8 cellular contexts compared by ENCODE assay signal in the genomic region with DNA sequence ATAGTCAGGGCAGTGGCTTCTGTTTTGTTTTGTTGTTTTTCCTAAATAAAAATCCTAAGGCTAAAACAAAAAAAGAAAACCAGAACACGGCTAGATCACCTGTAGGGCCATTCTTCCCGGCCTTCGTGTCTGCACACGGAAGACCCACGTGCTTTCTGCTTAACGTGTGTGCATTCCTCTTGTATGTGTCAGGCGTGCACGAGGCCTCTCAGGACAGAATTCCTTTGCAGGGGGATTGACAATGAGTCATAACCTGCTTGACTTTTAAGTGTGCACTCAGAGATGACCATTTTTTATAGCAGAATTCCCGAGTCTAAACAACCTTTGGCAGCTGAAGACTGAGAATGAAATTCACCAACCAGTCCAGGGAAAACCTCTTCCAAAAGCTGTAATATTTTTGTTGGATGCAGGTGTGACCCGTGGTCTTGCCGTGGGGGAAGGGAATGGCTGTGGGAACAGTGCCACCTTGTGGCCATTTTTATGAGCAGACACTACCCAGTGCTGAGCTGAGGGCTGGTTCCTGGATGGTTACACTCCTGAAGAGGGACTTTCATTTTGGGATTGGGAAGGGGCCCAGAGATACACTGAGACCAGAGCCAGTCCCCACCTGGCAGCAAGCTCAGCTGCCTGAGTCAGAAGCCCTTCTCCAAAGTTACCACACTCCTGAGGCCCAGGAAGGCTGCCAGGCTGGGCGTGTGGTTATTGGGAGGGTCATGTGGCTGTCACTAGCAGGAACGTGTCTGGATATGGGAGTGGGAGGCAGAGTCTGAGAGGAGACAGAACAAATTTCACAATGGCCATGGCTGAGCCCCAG. TPM values are rescaled to one million over a fixed set of nuclear protein-coding genes. Genes with fewer than 3 reads are reported as not detected.
DNase-seq lines count a peak whose midpoint lies in the region; ATAC-seq and TF ChIP-seq lines count a peak whose summit lies in the region.

No MANE protein-coding gene starts in this region.

- peaks cover 18% of the 10 kb centered on the region for H3K4me1 ChIP-seq in neuron (ENCODE audit: insufficient read depth, low read length)

- peak; percentile 70 for ATAC-seq in GM18868 (IDR thresholded peaks at IDR 0.05; ENCODE audit: unreplicated experiment)

- H3K4me3 ChIP-seq in neuron (ENCODE audit: low read length) = no peak overlapping the region

- H3K27me3 ChIP-seq in neuron (ENCODE audit: insufficient read depth, low read length) = no peaks in the 10 kb centered on the region

- DNase-seq in Ammon's horn (ENCODE audit: low spot score) (peak; percentile 85), HT-29 (ENCODE audit: low spot score) (peak; percentile 94), fibroblast of the conjunctiva (ENCODE audit: low read depth) (peak; percentile 79), stromal cell of bone marrow (ENCODE audit: low read depth) (peak; percentile 71)
- peak; percentile 34 to 48 for DNase-seq in activated T-helper 1 cell treated with anti-CD3 and anti-CD28 coated beads, Interleukin-2, amount 50 U/mL, for 16 hours (ENCODE audit: low read depth in 1 of 2, low spot score in 1 of 2)

- H3K36me3 ChIP-seq in neuron (ENCODE audit: insufficient read depth, low read length) = no peaks in the 10 kb centered on the region

- no peaks in the 10 kb centered on the region for H3K9me3 ChIP-seq in neuron (ENCODE audit: low read length)

- peak overlapping the region; percentile 34 for H2AFZ ChIP-seq in neuron (ENCODE audit: low read depth, low read length)

TF ChIP-seq in PFSK-1, 5 proteins besides CTCF, POLR2A, EP300 and RAD21:
- TF ChIP-seq TAF1 (IDR thresholded peaks at IDR 0.05; ENCODE audit: borderline replicate concordance, insufficient read depth, low read length) = peak; percentile 29; the same call in 1 of the 2 replicates
- peak; percentile 38; the same call in 1 of the 2 replicates for TF ChIP-seq SIN3A (IDR thresholded peaks at IDR 0.05; ENCODE audit: borderline replicate concordance, insufficient read depth, low read length)
- no peak for TF ChIP-seq FOXP2 (optimal IDR thresholded peaks at IDR 0.05; ENCODE audit: borderline replicate concordance, extremely low read depth, extremely low read length, insufficient read depth)

RNA-seq across cellular contexts. Expression of a gene that starts 35.7 kb away (rescaled TPM):
- total RNA-seq in HT-29 (2014; rRNA removed; shearing (Covaris generic)) = not detected in 2 replicates
- polyA plus RNA-seq in PFSK-1 (2012; ENCODE audit: insufficient read length, low read depth) = 15.6 TPM

Comparison
In these comparisons a context has a peak if more than half of its experiments do, and no peak if none do; other contexts are left out.
1. DNase-seq: peak in every context shown above with its lines; median percentile 94 in HT-29; 85 in Ammon's horn; 79 in fibroblast of the conjunctiva; 71 in stromal cell of bone marrow; 41 in activated T-helper 1 cell treated with anti-CD3 and anti-CD28 coated beads, Interleukin-2, amount 50 U/mL, for 16 hours.